ENCODE assay signal across 20 cellular contexts in genomic region chr10:34370121-34370520, GRCh38.
"Had no signal": no experiment of that assay in that cellular context is flagged by ENCODE, and none has a peak within 500 bp of the region (broad histone marks: within the 10 kb centered on the region; RNA-seq: fewer than 3 reads in every experiment).

No MANE protein-coding gene starts in this region.

- FAIRE-seq: kidney, pancreas, small intestine had no signal

- H3K4me3 ChIP-seq: esophagus squamous epithelium, gastroesophageal sphincter, pancreas, stomach, thoracic aorta, transverse colon had no signal

- H3K27ac ChIP-seq: esophagus squamous epithelium, gastroesophageal sphincter, pancreas, stomach, thoracic aorta, transverse colon had no signal

- H3K36me3 ChIP-seq: pancreas had no signal

- H3K9me3 ChIP-seq: esophagus squamous epithelium, gastroesophageal sphincter, pancreas, stomach, thoracic aorta, transverse colon had no signal

- DNase-seq: dermis blood vessel endothelial cell; esophagus squamous epithelium; foreskin fibroblast; glutamatergic neuron; immature natural killer cell; kidney; left cardiac atrium; left ventricle myocardium superior; mesendoderm; naive B cell; occipital lobe; pancreas; right cardiac atrium; small intestine; stimulated activated CD4-positive, alpha-beta T cell treated with anti-CD3 and anti-CD28 coated beads, Interleukin-12 subunit alpha, Interleukin-12 subunit beta, amount 100 ng/mL, for 4 hours; stomach; substantia nigra; transverse colon had no signal

- ATAC-seq: gastroesophageal sphincter, left cardiac atrium, left ventricle myocardium superior, pancreas, right cardiac atrium had no signal

- H3K4me1 ChIP-seq: esophagus squamous epithelium, pancreas, stomach, transverse colon had no signal

- H3K27me3 ChIP-seq: esophagus squamous epithelium, gastroesophageal sphincter, pancreas, stomach, transverse colon had no signal
